In the genomic region with DNA sequence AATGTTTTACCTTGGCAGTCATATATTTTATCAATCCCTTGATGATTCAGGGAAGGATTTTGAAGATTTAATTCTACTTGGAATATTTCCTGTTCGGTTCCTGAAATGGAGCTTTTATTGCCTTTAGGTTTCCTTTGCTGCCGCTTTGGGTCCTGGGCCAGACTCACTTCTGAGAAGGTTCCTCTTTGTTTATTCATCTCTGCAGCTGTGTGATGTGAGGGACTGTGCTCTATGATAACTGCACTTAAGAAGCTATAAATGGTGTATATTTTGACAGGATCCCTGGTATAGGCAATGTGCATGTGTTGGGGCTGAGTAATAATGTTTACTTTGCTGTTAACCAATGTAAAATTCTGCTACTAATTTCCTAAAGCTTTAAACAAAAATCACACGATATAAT, we compare ENCODE assay signal across 12 cellular contexts. TPM values are rescaled to one million over a fixed set of nuclear protein-coding genes. Genes with fewer than 3 reads are reported as not detected.
DNase-seq lines count a peak whose midpoint lies in the region; ATAC-seq and TF ChIP-seq lines count a peak whose summit lies in the region.
"Not testable (repeated sequence)": the region's sequence is repeated elsewhere in the genome, so short reads cannot be mapped to it uniquely, and the experiment has no call there.
"Had no signal": no experiment of that assay in that cellular context is flagged by ENCODE, and none has a peak within 500 bp of the region (broad histone marks: within the 10 kb centered on the region; RNA-seq: fewer than 3 reads in every experiment).

KLRC2 (minus strand) TSS at position 221 of the 400 bp plus-strand sequence; CDS start at position 197, 24 bp downstream.

- peak within 1 kb of the TSS; percentile 41; the same call in 1 of the 2 replicates for H3K4me2 ChIP-seq in OCI-LY7 (ENCODE audit: low read length)

- intact Hi-C loops in OCI-LY7 (cut with micrococcal nuclease; ENCODE audit: unreplicated experiment); colonic mucosa (cut with DNase I); sigmoid colon (cut with DNase I): not testable (repeated sequence)

- H3K4me3 Mint-ChIP-seq in activated CD8-positive, alpha-beta T cell treated with anti-CD3 and anti-CD28 coated beads, Interleukin-2, amount 10 ng/mL, durations not matched to agents 7 days and 5 days = peak within 1 kb of the TSS; percentile 17

- CTCF ChIA-PET in BJ (lab: Yijun Ruan, JAX); HEK293 (lab: Yijun Ruan, JAX); OCI-LY7 (lab: Charles Lee; ENCODE audit: unreplicated experiment); activated CD8-positive, alpha-beta T cell treated with anti-CD3 and anti-CD28 coated beads, Interleukin-2, amount 10 ng/mL, durations not matched to agents 7 days and 5 days (lab: Charles Lee): not testable (repeated sequence)

- not testable (repeated sequence) for TF ChIP-seq POLR2A in sigmoid colon (IDR thresholded peaks at IDR 0.05)

- 4 to 23% methylated on average over 3 of the region's 3 CpGs for WGBS in sigmoid colon, 2 donors

- not testable (repeated sequence) for H3K9ac ChIP-seq in colonic mucosa (ENCODE audit: low read depth in 2 of 2, low read length in 2 of 2)

- not testable (repeated sequence) for H3K36me3 ChIP-seq in BJ (ENCODE audit: control insufficient read depth, insufficient read depth, low read length); HEK293 (ENCODE audit: control insufficient read depth in 2 of 2, insufficient read depth in 1 of 2, low read length in 2 of 2); OCI-LY7 (ENCODE audit: insufficient read depth, low read length); colonic mucosa; sigmoid colon

- H3K9me2 ChIP-seq in OCI-LY7 (ENCODE audit: insufficient read depth, low read length) = not testable (repeated sequence)

- not testable (repeated sequence) for H3K4me1 Mint-ChIP-seq in activated CD8-positive, alpha-beta T cell treated with anti-CD3 and anti-CD28 coated beads, Interleukin-2, amount 10 ng/mL, durations not matched to agents 7 days and 5 days (ENCODE audit: low read depth)

- BruUV-seq in OCI-LY7 (replicated peaks; lab: Mats Ljungman, UMichigan) = not testable (repeated sequence)

- not testable (repeated sequence) for H3K27me3 ChIP-seq in BJ (ENCODE audit: control insufficient read depth, insufficient read depth, low read length); colonic mucosa; sigmoid colon

- TF ChIP-seq CTCF in BJ (IDR thresholded peaks at IDR 0.05; ENCODE audit: insufficient read depth, low read depth, low read length); HEK293 (tag by site-specific recombination; IDR thresholded peaks at IDR 0.05); OCI-LY7 (conservative IDR thresholded peaks at IDR 0.05; ENCODE audit: low read length); colonic mucosa (IDR thresholded peaks at IDR 0.05); sigmoid colon (IDR thresholded peaks at IDR 0.05): not testable (repeated sequence)

- not testable (repeated sequence) for H4K20me1 ChIP-seq in OCI-LY7 (ENCODE audit: insufficient read depth, low read length)

- ATAC-seq in activated CD8-positive, alpha-beta T cell treated with anti-CD3 and anti-CD28 coated beads, Interleukin-2, amount 10 ng/mL, durations not matched to agents 7 days and 5 days = peak; percentile 66

- not testable (repeated sequence) for H3K79me2 ChIP-seq in OCI-LY7 (ENCODE audit: insufficient read depth, low read depth, low read length)

- not testable (repeated sequence) for H3K9me3 ChIP-seq in HEK293 (ENCODE audit: control insufficient read depth, insufficient read depth, low read depth, low read length); OCI-LY7 (ENCODE audit: low read length); colonic mucosa; sigmoid colon

- peak; percentile 4 for DNase-seq in BJ (ENCODE audit: low read depth)
- peak; percentile 11 for DNase-seq in NCI-H1092 treated with DMSO at 0.1 percent for 48 hours (lab: John Stamatoyannopoulos, UW)
- DNase-seq in OCI-LY7 (ENCODE audit: low spot score) = peak; percentile 67
- DNase-seq in activated CD8-positive, alpha-beta T cell treated with anti-CD3 and anti-CD28 coated beads, Interleukin-2, amount 10 ng/mL, durations not matched to agents 7 days and 5 days = peak; percentile 31
- peak; percentile 39 for DNase-seq in colonic mucosa
- DNase-seq in iris pigment epithelial cell (ENCODE audit: low read depth) = peak; percentile 87
- DNase-seq in sigmoid colon = peak; percentile 39

- not testable (repeated sequence) for H3K27ac Mint-ChIP-seq in activated CD8-positive, alpha-beta T cell treated with anti-CD3 and anti-CD28 coated beads, Interleukin-2, amount 10 ng/mL, durations not matched to agents 7 days and 5 days

- H2AFZ ChIP-seq in OCI-LY7 (ENCODE audit: low read length) = not testable (repeated sequence)

- POLR2A ChIA-PET in BJ (lab: Charles Lee); HEK293 (lab: Yijun Ruan, JAX); activated CD8-positive, alpha-beta T cell treated with anti-CD3 and anti-CD28 coated beads, Interleukin-2, amount 10 ng/mL, durations not matched to agents 7 days and 5 days (lab: Charles Lee): not testable (repeated sequence)
- POLR2A ChIA-PET in OCI-LY7 (lab: Charles Lee) = interaction anchor here (0.6 kb wide), 3 partner anchors 15 to 25 kb away, joined by 3 read pairs; partner anchors contain the start of gene KLRC3

- H3K27ac ChIP-seq in HEK293 (ENCODE audit: extremely low read depth, low read depth, low read length); OCI-LY7 (ENCODE audit: low read depth, low read length, poor library complexity, severe bottlenecking); colonic mucosa; sigmoid colon: not testable (repeated sequence)

- H3K9me3 Mint-ChIP-seq in activated CD8-positive, alpha-beta T cell treated with anti-CD3 and anti-CD28 coated beads, Interleukin-2, amount 10 ng/mL, durations not matched to agents 7 days and 5 days (ENCODE audit: insufficient read depth) = not testable (repeated sequence)

- not testable (repeated sequence) for H3K36me3 Mint-ChIP-seq in activated CD8-positive, alpha-beta T cell treated with anti-CD3 and anti-CD28 coated beads, Interleukin-2, amount 10 ng/mL, durations not matched to agents 7 days and 5 days (ENCODE audit: low read depth)

- not testable (repeated sequence) for H3K4me3 ChIP-seq in BJ (ENCODE audit: low read depth, low read length); HEK293 (ENCODE audit: low read depth, low read length); colonic mucosa; sigmoid colon
- H3K4me3 ChIP-seq in OCI-LY7 (ENCODE audit: low read depth, low read length, poor library complexity, severe bottlenecking) = peak within 1 kb of the TSS; percentile 59

- not testable (repeated sequence) for H3K27me3 Mint-ChIP-seq in activated CD8-positive, alpha-beta T cell treated with anti-CD3 and anti-CD28 coated beads, Interleukin-2, amount 10 ng/mL, durations not matched to agents 7 days and 5 days (ENCODE audit: low read depth)

- not testable (repeated sequence) for TF ChIP-seq EP300 in sigmoid colon (IDR thresholded peaks at IDR 0.05)

- H3K4me1 ChIP-seq in HEK293 (ENCODE audit: control insufficient read depth, insufficient read depth, low read length); OCI-LY7 (ENCODE audit: insufficient read depth, low read length, poor library complexity, severe bottlenecking); colonic mucosa; sigmoid colon: not testable (repeated sequence)

TF ChIP-seq in HEK293, 187 proteins besides CTCF, POLR2A, EP300 and RAD21:
- TF ChIP-seq ZBTB48 (tag by site-specific recombination; IDR thresholded peaks at IDR 0.05) = 0 out of 2 replicates have a peak, but pooled peaks have one; percentile 34
- TF ChIP-seq ZNF335 (tag by site-specific recombination; conservative IDR thresholded peaks at IDR 0.05) = 0 out of 2 replicates have a peak, but pooled peaks have one; percentile 3

RNA-seq across cellular contexts. Expression of gene KLRC2, which starts in this region (rescaled TPM):
- polyA plus RNA-seq in BJ (2011; rRNA removed) = not detected in 2 replicates
- not detected in 2 replicates for polyA minus RNA-seq in BJ (2011; rRNA and poly(A)+ RNA removed)
- 1.2 TPM in 1 of 2 replicates, not detected in the other for total RNA-seq in OCI-LY7 (2014; rRNA removed; shearing (Covaris generic))
- total RNA-seq in OCI-LY7 (2022) = not detected in 2 replicates
- 1 to 10 TPM; 1.6 to 1.7 TPM for total RNA-seq in activated CD8-positive, alpha-beta T cell treated with anti-CD3 and anti-CD28 coated beads, Interleukin-2, amount 10 ng/mL, durations not matched to agents 7 days and 5 days
- total RNA-seq in colonic mucosa = under 1 TPM in 1 of 2 donors, not detected in 1; 0.50 TPM
- total RNA-seq in sigmoid colon = under 1 TPM in 1 of 4 donors, not detected in 3; 0.49 TPM
- under 1 TPM in 1 of 3 donors, not detected in 2; 0.74 TPM for polyA plus RNA-seq in sigmoid colon
- total RNA-seq: activated CD4-positive, alpha-beta T cell treated with anti-CD3 and anti-CD28 coated beads, Interleukin-2, amount 10 ng/mL, durations not matched to agents 24 days and 14 days; left cardiac atrium; T-helper 2 cell treated with Interferon-gamma antibody and Interleukin-4, amounts not matched to agents 100 ng/mL and 5 ng/mL, for 36 hours; thoracic aorta had no signal

Comparison
In these comparisons a context has a peak if more than half of its experiments do, and no peak if none do; other contexts are left out.
1. Peak in DNase-seq in BJ; RNA of the gene not detected or under 1 TPM.
2. Peak in DNase-seq in colonic mucosa; RNA of the gene not detected or under 1 TPM.
3. Peak in DNase-seq in sigmoid colon; RNA of the gene not detected or under 1 TPM.
4. DNase-seq: peak in every context shown above with its lines; median percentile 87 in iris pigment epithelial cell; 67 in OCI-LY7; 39 in colonic mucosa; 39 in sigmoid colon; 31 in activated CD8-positive, alpha-beta T cell treated with anti-CD3 and anti-CD28 coated beads, Interleukin-2, amount 10 ng/mL, durations not matched to agents 7 days and 5 days; 11 in NCI-H1092 treated with DMSO at 0.1 percent for 48 hours; 4 in BJ.